Comparison of ENCODE assay signal across 23 cellular contexts in the genomic region with DNA sequence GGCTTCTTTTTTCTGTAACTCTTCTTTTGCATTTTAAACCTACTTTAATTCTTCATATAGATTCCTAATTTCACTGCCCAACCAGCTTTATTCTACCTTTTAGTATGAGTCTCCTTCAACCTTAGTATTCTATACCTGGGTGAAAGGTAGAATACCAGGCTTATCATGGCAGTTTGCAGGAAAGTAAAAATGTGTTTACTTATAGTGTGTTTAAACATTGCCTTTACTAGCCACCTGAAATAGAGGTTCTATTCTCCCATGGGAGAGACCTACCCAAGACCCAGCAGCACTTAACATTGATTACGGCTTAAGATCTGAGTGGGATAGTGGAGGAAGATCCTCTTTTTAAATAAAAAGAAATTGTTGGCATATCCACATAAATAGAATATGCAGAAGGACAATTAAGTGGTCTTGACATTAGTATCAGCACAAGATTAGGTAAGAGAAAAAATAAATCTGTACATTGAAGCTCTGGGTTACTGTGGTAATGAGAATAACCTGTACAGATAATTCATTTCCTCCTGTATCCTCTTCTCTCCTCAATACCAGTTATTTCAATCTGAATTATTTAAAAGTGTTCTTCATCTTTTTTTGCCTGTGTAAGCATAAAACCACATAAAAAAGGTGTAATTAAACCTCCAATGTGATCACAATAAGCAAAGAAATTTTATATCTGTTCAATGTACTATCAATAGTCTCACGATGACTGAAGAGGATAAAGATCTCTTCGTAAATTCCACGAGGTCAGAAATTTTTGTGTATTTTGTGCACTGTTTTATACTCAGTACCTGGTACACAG. TPM values are rescaled to one million over a fixed set of nuclear protein-coding genes. Genes with fewer than 3 reads are reported as not detected.
"Had no signal": no experiment of that assay in that cellular context is flagged by ENCODE, and none has a peak within 500 bp of the region (broad histone marks: within the 10 kb centered on the region; RNA-seq: fewer than 3 reads in every experiment).

No MANE protein-coding gene starts in this region.

- H3K36me3 ChIP-seq: cardiac muscle cell, heart right ventricle, left lung, ovary, sigmoid colon, tibial nerve had no signal

- ATAC-seq: esophagus mucosa, heart right ventricle, left lung had no signal

- H3K27ac Mint-ChIP-seq: activated B cell treated with CpG ODN at 0.5 μM for 24 hours; activated CD4-positive, alpha-beta memory T cell treated with anti-CD3 and anti-CD28 coated beads for 36 hours; activated naive CD8-positive, alpha-beta T cell treated with anti-CD3 and anti-CD28 coated beads for 36 hours; activated T-helper 1 cell treated with anti-CD3 and anti-CD28 coated beads, Interleukin-12 subunit alpha, Interleukin-12 subunit beta, Interleukin-2, Interleukin-4 antibody, amounts not matched to agents 30 ng/mL and 10 ng/mL and 1 ng/mL, durations not matched to agents 14 hours and 24 hours and 36 hours; dendritic cell treated with granulocyte-macrophage colony-stimulating factor and Interleukin-4, amounts not matched to agents 40 ng/mL and 50 ng/mL, for 4 days; stimulated activated naive CD8-positive, alpha-beta T cell treated with anti-CD3 and anti-CD28 coated beads, Interleukin-15, Interleukin-2, amounts not matched to agents 100 ng/mL and 50 ng/mL, for 24 hours; T-helper 2 cell treated with Interferon-gamma antibody and Interleukin-4, amounts not matched to agents 5 μg/mL and 100 μg/mL, for 36 hours had no signal

- H3K36me3 Mint-ChIP-seq: activated CD4-positive, alpha-beta memory T cell treated with anti-CD3 and anti-CD28 coated beads for 36 hours; activated naive CD8-positive, alpha-beta T cell treated with anti-CD3 and anti-CD28 coated beads for 36 hours had no signal

- H3K9me3 Mint-ChIP-seq: activated B cell treated with CpG ODN at 0.5 μM for 24 hours; activated CD4-positive, alpha-beta memory T cell treated with anti-CD3 and anti-CD28 coated beads for 36 hours; activated naive CD8-positive, alpha-beta T cell treated with anti-CD3 and anti-CD28 coated beads for 36 hours; activated T-helper 1 cell treated with anti-CD3 and anti-CD28 coated beads, Interleukin-12 subunit alpha, Interleukin-12 subunit beta, Interleukin-2, Interleukin-4 antibody, amounts not matched to agents 30 ng/mL and 10 ng/mL and 1 ng/mL, durations not matched to agents 14 hours and 24 hours and 36 hours; dendritic cell treated with granulocyte-macrophage colony-stimulating factor and Interleukin-4, amounts not matched to agents 40 ng/mL and 50 ng/mL, for 4 days; stimulated activated naive CD8-positive, alpha-beta T cell treated with anti-CD3 and anti-CD28 coated beads, Interleukin-15, Interleukin-2, amounts not matched to agents 100 ng/mL and 50 ng/mL, for 24 hours; T-helper 2 cell treated with Interferon-gamma antibody and Interleukin-4, amounts not matched to agents 5 μg/mL and 100 μg/mL, for 36 hours had no signal

- DNase-seq: activated B cell treated with CpG ODN at 0.5 μM for 24 hours; activated CD4-positive, alpha-beta memory T cell treated with anti-CD3 and anti-CD28 coated beads for 36 hours; activated CD4-positive, alpha-beta T cell treated with anti-CD3 and anti-CD28 coated beads for 4 hours; activated naive CD4-positive, alpha-beta T cell; activated naive CD8-positive, alpha-beta T cell treated with anti-CD3 and anti-CD28 coated beads for 36 hours; activated T-cell treated with anti-CD3 and anti-CD28 coated beads for 4 hours; amniotic stem cell; effector CD8-positive, alpha-beta T cell; heart right ventricle; left lung; midbrain; ovary; sigmoid colon; stimulated activated CD4-positive, alpha-beta T cell treated with anti-CD3 and anti-CD28 coated beads, Interleukin-2, amount 100 ng/mL, for 48 hours had no signal

- H3K4me3 ChIP-seq: cardiac muscle cell, left lung, ovary, sigmoid colon, tibial nerve had no signal

- H3K4me1 ChIP-seq: left lung, tibial nerve had no signal

- H3K4me1 Mint-ChIP-seq: activated B cell treated with CpG ODN at 0.5 μM for 24 hours; activated naive CD8-positive, alpha-beta T cell treated with anti-CD3 and anti-CD28 coated beads for 36 hours had no signal

- H3K27me3 ChIP-seq: cardiac muscle cell, heart right ventricle, left lung, ovary, sigmoid colon, tibial nerve had no signal

- H3K27ac ChIP-seq: left lung, ovary, sigmoid colon, tibial nerve had no signal

- H3K9me3 ChIP-seq: heart right ventricle, left lung, ovary, sigmoid colon, tibial nerve had no signal

- H3K27me3 Mint-ChIP-seq: activated naive CD8-positive, alpha-beta T cell treated with anti-CD3 and anti-CD28 coated beads for 36 hours; dendritic cell treated with granulocyte-macrophage colony-stimulating factor and Interleukin-4, amounts not matched to agents 40 ng/mL and 50 ng/mL, for 4 days had no signal

- H3K4me3 Mint-ChIP-seq: activated B cell treated with CpG ODN at 0.5 μM for 24 hours; activated CD4-positive, alpha-beta memory T cell treated with anti-CD3 and anti-CD28 coated beads for 36 hours; activated naive CD8-positive, alpha-beta T cell treated with anti-CD3 and anti-CD28 coated beads for 36 hours; activated T-helper 1 cell treated with anti-CD3 and anti-CD28 coated beads, Interleukin-12 subunit alpha, Interleukin-12 subunit beta, Interleukin-2, Interleukin-4 antibody, amounts not matched to agents 30 ng/mL and 10 ng/mL and 1 ng/mL, durations not matched to agents 14 hours and 24 hours and 36 hours; dendritic cell treated with granulocyte-macrophage colony-stimulating factor and Interleukin-4, amounts not matched to agents 40 ng/mL and 50 ng/mL, for 4 days; stimulated activated naive CD8-positive, alpha-beta T cell treated with anti-CD3 and anti-CD28 coated beads, Interleukin-15, Interleukin-2, amounts not matched to agents 100 ng/mL and 50 ng/mL, for 24 hours; T-helper 2 cell treated with Interferon-gamma antibody and Interleukin-4, amounts not matched to agents 5 μg/mL and 100 μg/mL, for 36 hours had no signal

RNA-seq across cellular contexts. Expression of gene MYPN, which starts 1.4 kb away (rescaled TPM):
- total RNA-seq: activated B cell treated with CpG ODN at 0.5 μM for 24 hours; activated naive CD8-positive, alpha-beta T cell treated with anti-CD3 and anti-CD28 coated beads for 36 hours; activated T-helper 1 cell treated with anti-CD3 and anti-CD28 coated beads, Interleukin-12 subunit alpha, Interleukin-12 subunit beta, Interleukin-2, Interleukin-4 antibody, amounts not matched to agents 30 ng/mL and 10 ng/mL and 1 ng/mL, durations not matched to agents 14 hours and 24 hours and 36 hours; lung microvascular endothelial cell; sigmoid colon; tibial nerve had no signal
- polyA plus RNA-seq: neural cell had no signal
